16 cellular contexts compared by ENCODE assay signal in the genomic region with DNA sequence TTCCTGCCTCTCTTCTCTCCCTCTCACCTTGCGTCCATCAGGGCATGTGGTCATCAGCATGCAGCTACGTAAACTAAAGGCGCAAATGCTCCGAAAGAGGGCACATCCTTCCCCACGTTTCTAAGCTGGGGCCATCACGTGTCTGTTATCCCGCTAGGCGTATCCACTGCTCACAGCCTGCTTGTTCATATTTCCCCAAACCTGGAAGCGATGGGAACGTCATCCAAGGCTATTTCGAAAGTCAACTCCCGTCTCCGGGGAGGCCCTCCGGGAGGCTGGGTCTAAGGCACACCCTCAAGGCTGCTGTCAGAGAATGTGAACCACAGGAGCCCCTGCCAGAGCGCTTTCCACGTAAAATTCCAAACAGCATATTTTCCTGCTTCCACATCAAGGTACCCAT.
DNase-seq lines count a peak whose midpoint lies in the region; ATAC-seq and TF ChIP-seq lines count a peak whose summit lies in the region.
"Had no signal": no experiment of that assay in that cellular context is flagged by ENCODE, and none has a peak within 500 bp of the region (broad histone marks: within the 10 kb centered on the region; RNA-seq: fewer than 3 reads in every experiment).

No MANE protein-coding gene starts in this region.

- peak overlapping the region in 3 of 5 experiments; percentile 55 to 84 (median 70) for H3K27ac Mint-ChIP-seq in brain
- H3K27ac Mint-ChIP-seq: immature natural killer cell had no signal

- H3K9me3 ChIP-seq in sigmoid colon: no peaks in the 10 kb centered on the region

- no peaks in the 10 kb centered on the region for H3K27me3 Mint-ChIP-seq in brain

- peak; percentile 83 for DNase-seq in AG08395 (ENCODE audit: low spot score)
- DNase-seq in left ventricle myocardium superior: peak; percentile 79
- DNase-seq in sigmoid colon: peak; percentile 96
- DNase-seq: activated T-cell treated with anti-CD3 and anti-CD28 coated beads for 4 hours; COR-L47; erythroblast; GF-D8; immature natural killer cell; NCI-H2171 treated with DMSO at 0.1 percent for 48 hours; stimulated activated naive CD8-positive, alpha-beta T cell treated with anti-CD3 and anti-CD28 coated beads, Interleukin-15, Interleukin-2, amounts not matched to agents 100 U/mL and 50 U/mL, for 24 hours had no signal

- TF ChIP-seq CTCF in brain (conservative IDR thresholded peaks at IDR 0.05) (no peak), sigmoid colon (IDR thresholded peaks at IDR 0.05) (no peak)

- ATAC-seq in left ventricle myocardium superior (peak; percentile 78), GM18909 (IDR thresholded peaks at IDR 0.05; ENCODE audit: poor library complexity, unreplicated experiment) (no peak), HG03039 (IDR thresholded peaks at IDR 0.05; ENCODE audit: unreplicated experiment) (no peak), HG03520 (IDR thresholded peaks at IDR 0.05; ENCODE audit: unreplicated experiment) (no peak), HG03139 (IDR thresholded peaks at IDR 0.05; ENCODE audit: unreplicated experiment) (no peak)
- ATAC-seq: activated naive CD4-positive, alpha-beta T cell treated with anti-CD3 and anti-CD28 coated beads, Interleukin-2, amount 50 U/mL, for 72 hours; stimulated activated naive CD8-positive, alpha-beta T cell treated with anti-CD3 and anti-CD28 coated beads, Interleukin-15, Interleukin-2, amounts not matched to agents 100 U/mL and 50 U/mL, for 24 hours had no signal

- H3K4me3 ChIP-seq in sigmoid colon: peak overlapping the region in 2 of 4 donors; percentile 9 to 17

- H3K4me1 ChIP-seq in sigmoid colon: peaks cover 0 to 85% (median 78%) of the 10 kb centered on the region in 4 donors

- peaks cover 41% of the 10 kb centered on the region for H3K4me1 Mint-ChIP-seq in brain

- no peaks in the 10 kb centered on the region for H3K27me3 ChIP-seq in sigmoid colon

- peaks cover 21% of the 10 kb centered on the region for H3K36me3 Mint-ChIP-seq in brain
- H3K36me3 Mint-ChIP-seq: activated naive CD4-positive, alpha-beta T cell treated with anti-CD3 and anti-CD28 coated beads, Interleukin-2, amount 50 U/mL, for 72 hours; immature natural killer cell had no signal

- no peak overlapping the region for H3K4me3 Mint-ChIP-seq in brain
- H3K4me3 Mint-ChIP-seq: immature natural killer cell had no signal

- intact Hi-C loops in left ventricle myocardium superior (cut with micrococcal nuclease) (no loop called here), sigmoid colon (cut with DNase I) (loop anchor here (5.0 kb wide), 3 partner anchors 33 to 192 kb away; no protein-coding TSS in a partner anchor)

- 89 to 93% methylated on average over 16 of the region's 16 CpGs for WGBS in sigmoid colon, 2 donors

- TF ChIP-seq EP300 in sigmoid colon (IDR thresholded peaks at IDR 0.05): peak in 3 of 4 donors; percentile 80 to 99 (median 91)

- no peaks in the 10 kb centered on the region for H3K36me3 ChIP-seq in sigmoid colon

- peaks cover 0 to 5% (median 0%) of the 10 kb centered on the region in 5 experiments for H3K9me3 Mint-ChIP-seq in brain
- H3K9me3 Mint-ChIP-seq: activated naive CD4-positive, alpha-beta T cell treated with anti-CD3 and anti-CD28 coated beads, Interleukin-2, amount 50 U/mL, for 72 hours; immature natural killer cell had no signal

- peak overlapping the region; percentile 82 to 96 (median 90) for H3K27ac ChIP-seq in sigmoid colon

- TF ChIP-seq POLR2A in sigmoid colon (IDR thresholded peaks at IDR 0.05): no peak
